In the genomic region with DNA sequence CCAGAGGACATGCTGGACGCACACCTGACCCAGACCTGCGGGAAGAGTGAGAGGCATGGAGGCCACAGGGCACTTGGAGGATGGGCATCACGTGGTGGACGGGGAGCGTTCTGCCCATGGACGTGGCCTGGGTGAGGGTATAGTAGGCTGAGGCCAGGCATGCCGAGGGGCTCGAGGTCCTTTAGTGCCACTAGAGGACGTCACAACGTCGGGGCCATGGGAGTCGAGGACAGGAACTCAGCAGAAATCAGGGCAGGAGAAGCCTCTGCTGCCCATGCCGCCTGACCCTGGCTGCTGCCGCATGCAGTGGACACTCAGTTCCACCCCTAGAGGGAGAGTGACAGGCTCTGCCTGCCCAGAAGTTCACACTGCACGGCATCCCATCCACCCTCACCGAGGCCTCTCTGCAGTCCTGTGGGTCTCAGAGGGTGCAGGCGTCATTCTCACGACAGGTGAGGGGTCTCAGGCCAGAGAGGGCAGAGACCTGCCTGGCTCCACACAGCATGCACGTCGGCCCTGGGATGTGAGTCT, we compare ENCODE assay signal across 1 cellular context.
TF ChIP-seq lines count a peak whose summit lies in the region.

No MANE protein-coding gene starts in this region.

TF ChIP-seq in H1, 55 proteins besides CTCF, POLR2A, EP300 and RAD21 (continued from another document):
- no peak for TF ChIP-seq TBP (IDR thresholded peaks at IDR 0.05; ENCODE audit: low read depth, low read length)
- TF ChIP-seq, protein P1, sequence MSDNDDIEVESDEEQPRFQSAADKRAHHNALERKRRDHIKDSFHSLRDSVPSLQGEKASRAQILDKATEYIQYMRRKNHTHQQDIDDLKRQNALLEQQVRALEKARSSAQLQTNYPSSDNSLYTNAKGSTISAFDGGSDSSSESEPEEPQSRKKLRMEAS (IDR thresholded peaks at IDR 0.05) = no peak
- no peak for TF ChIP-seq POLR2AphosphoS5 (IDR thresholded peaks at IDR 0.05; ENCODE audit: low read depth, low read length)
- TF ChIP-seq CTBP2 (IDR thresholded peaks at IDR 0.05; ENCODE audit: borderline replicate concordance, insufficient read depth, insufficient read length, low read length) = no peak
- TF ChIP-seq, protein P2, sequence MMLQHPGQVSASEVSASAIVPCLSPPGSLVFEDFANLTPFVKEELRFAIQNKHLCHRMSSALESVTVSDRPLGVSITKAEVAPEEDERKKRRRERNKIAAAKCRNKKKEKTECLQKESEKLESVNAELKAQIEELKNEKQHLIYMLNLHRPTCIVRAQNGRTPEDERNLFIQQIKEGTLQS (IDR thresholded peaks at IDR 0.05; ENCODE audit: insufficient read depth, low read depth, low read length) = no peak
- TF ChIP-seq RXRA (IDR thresholded peaks at IDR 0.05; ENCODE audit: insufficient read depth, low read depth, low read length) = no peak
- no peak for TF ChIP-seq FOSL1 (IDR thresholded peaks at IDR 0.05; ENCODE audit: insufficient read depth, low read depth, low read length)
- no peak for TF ChIP-seq GTF2F1 (IDR thresholded peaks at IDR 0.05; ENCODE audit: borderline replicate concordance, low read depth, low read length)
- TF ChIP-seq NANOG (IDR thresholded peaks at IDR 0.05; ENCODE audit: insufficient read depth, low read depth, low read length, poor library complexity, severe bottlenecking) = no peak
- TF ChIP-seq SUZ12 (IDR thresholded peaks at IDR 0.05; ENCODE audit: low read length) = no peak
- TF ChIP-seq, protein P3, sequence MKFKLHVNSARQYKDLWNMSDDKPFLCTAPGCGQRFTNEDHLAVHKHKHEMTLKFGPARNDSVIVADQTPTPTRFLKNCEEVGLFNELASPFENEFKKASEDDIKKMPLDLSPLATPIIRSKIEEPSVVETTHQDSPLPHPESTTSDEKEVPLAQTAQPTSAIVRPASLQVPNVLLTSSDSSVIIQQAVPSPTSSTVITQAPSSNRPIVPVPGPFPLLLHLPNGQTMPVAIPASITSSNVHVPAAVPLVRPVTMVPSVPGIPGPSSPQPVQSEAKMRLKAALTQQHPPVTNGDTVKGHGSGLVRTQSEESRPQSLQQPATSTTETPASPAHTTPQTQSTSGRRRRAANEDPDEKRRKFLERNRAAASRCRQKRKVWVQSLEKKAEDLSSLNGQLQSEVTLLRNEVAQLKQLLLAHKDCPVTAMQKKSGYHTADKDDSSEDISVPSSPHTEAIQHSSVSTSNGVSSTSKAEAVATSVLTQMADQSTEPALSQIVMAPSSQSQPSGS (IDR thresholded peaks at IDR 0.05; ENCODE audit: low read length) = no peak
- TF ChIP-seq, protein P4, sequence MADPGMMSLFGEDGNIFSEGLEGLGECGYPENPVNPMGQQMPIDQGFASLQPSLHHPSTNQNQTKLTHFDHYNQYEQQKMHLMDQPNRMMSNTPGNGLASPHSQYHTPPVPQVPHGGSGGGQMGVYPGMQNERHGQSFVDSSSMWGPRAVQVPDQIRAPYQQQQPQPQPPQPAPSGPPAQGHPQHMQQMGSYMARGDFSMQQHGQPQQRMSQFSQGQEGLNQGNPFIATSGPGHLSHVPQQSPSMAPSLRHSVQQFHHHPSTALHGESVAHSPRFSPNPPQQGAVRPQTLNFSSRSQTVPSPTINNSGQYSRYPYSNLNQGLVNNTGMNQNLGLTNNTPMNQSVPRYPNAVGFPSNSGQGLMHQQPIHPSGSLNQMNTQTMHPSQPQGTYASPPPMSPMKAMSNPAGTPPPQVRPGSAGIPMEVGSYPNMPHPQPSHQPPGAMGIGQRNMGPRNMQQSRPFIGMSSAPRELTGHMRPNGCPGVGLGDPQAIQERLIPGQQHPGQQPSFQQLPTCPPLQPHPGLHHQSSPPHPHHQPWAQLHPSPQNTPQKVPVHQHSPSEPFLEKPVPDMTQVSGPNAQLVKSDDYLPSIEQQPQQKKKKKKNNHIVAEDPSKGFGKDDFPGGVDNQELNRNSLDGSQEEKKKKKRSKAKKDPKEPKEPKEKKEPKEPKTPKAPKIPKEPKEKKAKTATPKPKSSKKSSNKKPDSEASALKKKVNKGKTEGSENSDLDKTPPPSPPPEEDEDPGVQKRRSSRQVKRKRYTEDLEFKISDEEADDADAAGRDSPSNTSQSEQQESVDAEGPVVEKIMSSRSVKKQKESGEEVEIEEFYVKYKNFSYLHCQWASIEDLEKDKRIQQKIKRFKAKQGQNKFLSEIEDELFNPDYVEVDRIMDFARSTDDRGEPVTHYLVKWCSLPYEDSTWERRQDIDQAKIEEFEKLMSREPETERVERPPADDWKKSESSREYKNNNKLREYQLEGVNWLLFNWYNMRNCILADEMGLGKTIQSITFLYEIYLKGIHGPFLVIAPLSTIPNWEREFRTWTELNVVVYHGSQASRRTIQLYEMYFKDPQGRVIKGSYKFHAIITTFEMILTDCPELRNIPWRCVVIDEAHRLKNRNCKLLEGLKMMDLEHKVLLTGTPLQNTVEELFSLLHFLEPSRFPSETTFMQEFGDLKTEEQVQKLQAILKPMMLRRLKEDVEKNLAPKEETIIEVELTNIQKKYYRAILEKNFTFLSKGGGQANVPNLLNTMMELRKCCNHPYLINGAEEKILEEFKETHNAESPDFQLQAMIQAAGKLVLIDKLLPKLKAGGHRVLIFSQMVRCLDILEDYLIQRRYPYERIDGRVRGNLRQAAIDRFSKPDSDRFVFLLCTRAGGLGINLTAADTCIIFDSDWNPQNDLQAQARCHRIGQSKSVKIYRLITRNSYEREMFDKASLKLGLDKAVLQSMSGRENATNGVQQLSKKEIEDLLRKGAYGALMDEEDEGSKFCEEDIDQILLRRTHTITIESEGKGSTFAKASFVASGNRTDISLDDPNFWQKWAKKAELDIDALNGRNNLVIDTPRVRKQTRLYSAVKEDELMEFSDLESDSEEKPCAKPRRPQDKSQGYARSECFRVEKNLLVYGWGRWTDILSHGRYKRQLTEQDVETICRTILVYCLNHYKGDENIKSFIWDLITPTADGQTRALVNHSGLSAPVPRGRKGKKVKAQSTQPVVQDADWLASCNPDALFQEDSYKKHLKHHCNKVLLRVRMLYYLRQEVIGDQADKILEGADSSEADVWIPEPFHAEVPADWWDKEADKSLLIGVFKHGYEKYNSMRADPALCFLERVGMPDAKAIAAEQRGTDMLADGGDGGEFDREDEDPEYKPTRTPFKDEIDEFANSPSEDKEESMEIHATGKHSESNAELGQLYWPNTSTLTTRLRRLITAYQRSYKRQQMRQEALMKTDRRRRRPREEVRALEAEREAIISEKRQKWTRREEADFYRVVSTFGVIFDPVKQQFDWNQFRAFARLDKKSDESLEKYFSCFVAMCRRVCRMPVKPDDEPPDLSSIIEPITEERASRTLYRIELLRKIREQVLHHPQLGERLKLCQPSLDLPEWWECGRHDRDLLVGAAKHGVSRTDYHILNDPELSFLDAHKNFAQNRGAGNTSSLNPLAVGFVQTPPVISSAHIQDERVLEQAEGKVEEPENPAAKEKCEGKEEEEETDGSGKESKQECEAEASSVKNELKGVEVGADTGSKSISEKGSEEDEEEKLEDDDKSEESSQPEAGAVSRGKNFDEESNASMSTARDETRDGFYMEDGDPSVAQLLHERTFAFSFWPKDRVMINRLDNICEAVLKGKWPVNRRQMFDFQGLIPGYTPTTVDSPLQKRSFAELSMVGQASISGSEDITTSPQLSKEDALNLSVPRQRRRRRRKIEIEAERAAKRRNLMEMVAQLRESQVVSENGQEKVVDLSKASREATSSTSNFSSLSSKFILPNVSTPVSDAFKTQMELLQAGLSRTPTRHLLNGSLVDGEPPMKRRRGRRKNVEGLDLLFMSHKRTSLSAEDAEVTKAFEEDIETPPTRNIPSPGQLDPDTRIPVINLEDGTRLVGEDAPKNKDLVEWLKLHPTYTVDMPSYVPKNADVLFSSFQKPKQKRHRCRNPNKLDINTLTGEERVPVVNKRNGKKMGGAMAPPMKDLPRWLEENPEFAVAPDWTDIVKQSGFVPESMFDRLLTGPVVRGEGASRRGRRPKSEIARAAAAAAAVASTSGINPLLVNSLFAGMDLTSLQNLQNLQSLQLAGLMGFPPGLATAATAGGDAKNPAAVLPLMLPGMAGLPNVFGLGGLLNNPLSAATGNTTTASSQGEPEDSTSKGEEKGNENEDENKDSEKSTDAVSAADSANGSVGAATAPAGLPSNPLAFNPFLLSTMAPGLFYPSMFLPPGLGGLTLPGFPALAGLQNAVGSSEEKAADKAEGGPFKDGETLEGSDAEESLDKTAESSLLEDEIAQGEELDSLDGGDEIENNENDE (IDR thresholded peaks at IDR 0.05; ENCODE audit: insufficient replicate concordance, low read length) = no peak
- TF ChIP-seq YY1 (IDR thresholded peaks at IDR 0.05; ENCODE audit: low read depth, low read length) = no peak
- TF ChIP-seq GABPA (IDR thresholded peaks at IDR 0.05; ENCODE audit: borderline replicate concordance, insufficient read depth, low read length) = no peak
- TF ChIP-seq SIX5 (IDR thresholded peaks at IDR 0.05; ENCODE audit: low read depth, low read length) = no peak
- TF ChIP-seq EZH2 (IDR thresholded peaks at IDR 0.05; ENCODE audit: low read depth, low read length, severe bottlenecking) = no peak
